35 cellular contexts compared by ENCODE assay signal in the genomic region with DNA sequence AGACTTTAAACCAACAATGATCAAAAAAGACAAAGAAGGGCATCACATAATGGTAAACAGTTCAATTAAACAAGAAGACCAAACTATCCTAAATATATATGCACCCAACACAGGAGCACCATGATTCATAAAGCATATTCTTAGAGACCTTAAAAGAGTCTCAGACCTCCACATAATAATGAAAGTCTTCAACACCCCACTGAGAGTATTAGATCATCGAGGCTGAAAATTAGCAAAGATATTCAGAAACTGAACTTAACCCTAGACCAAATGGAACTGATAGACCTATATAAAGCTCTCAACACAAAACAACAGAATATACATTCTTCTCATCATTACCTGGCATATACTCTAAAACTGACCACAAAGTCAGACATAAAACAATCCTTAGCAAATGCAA.
"Had no signal": no experiment of that assay in that cellular context is flagged by ENCODE, and none has a peak within 500 bp of the region (broad histone marks: within the 10 kb centered on the region; RNA-seq: fewer than 3 reads in every experiment).

No MANE protein-coding gene starts in this region.

- DNase-seq: activated B cell treated with CpG ODN at 0.5 μM for 24 hours; activated CD4-positive, alpha-beta memory T cell treated with anti-CD3 and anti-CD28 coated beads for 36 hours; activated CD4-positive, alpha-beta T cell treated with anti-CD3 and anti-CD28 coated beads for 4 hours; activated CD4-positive, alpha-beta T cell treated with anti-CD3 and anti-CD28 coated beads, Interleukin-2, amount 10 ng/mL, durations not matched to agents 24 days and 14 days; activated CD4-positive, alpha-beta T cell treated with anti-CD3 and anti-CD28 coated beads, Interleukin-2, amount 50 U/mL, for 1 hour; activated CD4-positive, alpha-beta T cell treated with anti-CD3 and anti-CD28 coated beads, Interleukin-2, amount 50 U/mL, for 4 hours; activated CD4-positive, CD25-positive, alpha-beta regulatory T cell treated with anti-CD3 and anti-CD28 coated beads, Interleukin-2, amount 50 U/mL, for 72 hours; activated CD8-positive, alpha-beta memory T cell treated with anti-CD3 and anti-CD28 coated beads, Interleukin-2, amount 50 U/mL, for 4 hours; activated CD8-positive, alpha-beta T cell treated with anti-CD3 and anti-CD28 coated beads for 36 hours; activated effector memory CD4-positive, alpha-beta T cell treated with anti-CD3 and anti-CD28 coated beads, Interleukin-2, amount 50 U/mL, for 16 hours; activated gamma-delta T cell treated with Interleukin-2 at 50 U/mL for 16 hours; activated naive CD4-positive, alpha-beta T cell; activated naive CD4-positive, alpha-beta T cell treated with anti-CD3 and anti-CD28 coated beads for 36 hours; activated naive CD4-positive, alpha-beta T cell treated with anti-CD3 and anti-CD28 coated beads, Interleukin-2, amount 50 U/mL, for 16 hours; activated naive CD8-positive, alpha-beta T cell treated with anti-CD3 and anti-CD28 coated beads for 36 hours; activated T-cell treated with anti-CD3 and anti-CD28 coated beads for 4 hours; activated T-cell treated with anti-CD3 and anti-CD28 coated beads, Interleukin-2, amount 50 U/mL, for 1 hour; activated T-cell treated with anti-CD3 and anti-CD28 coated beads, Interleukin-2, amount 50 U/mL, for 4 hours; activated T-cell treated with anti-CD3 and anti-CD28 coated beads, Interleukin-2, amount 50 U/mL, for 72 hours; adrenal gland; amniotic stem cell; aorta; body of pancreas; brain microvascular endothelial cell; central memory CD4-positive, alpha-beta T cell; T-helper 1 cell; T-helper 2 cell; T-helper 9 cell had no signal

- H3K9me3 ChIP-seq: adrenal gland, body of pancreas had no signal

- H3K27ac ChIP-seq: adrenal gland, body of pancreas, brain microvascular endothelial cell, breast epithelium, VCaP had no signal

- H3K9me3 Mint-ChIP-seq: activated CD4-positive, alpha-beta T cell treated with anti-CD3 and anti-CD28 coated beads, Interleukin-2, amount 10 ng/mL, durations not matched to agents 24 days and 14 days; activated naive CD4-positive, alpha-beta T cell treated with anti-CD3 and anti-CD28 coated beads for 36 hours; activated T-helper 1 cell treated with anti-CD3 and anti-CD28 coated beads, Interleukin-12 subunit alpha, Interleukin-12 subunit beta, Interleukin-2, Interleukin-4 antibody, amounts not matched to agents 30 ng/mL and 10 ng/mL and 1 ng/mL, durations not matched to agents 14 hours and 24 hours and 36 hours; activated T-helper 17 cell treated with anti-CD3 and anti-CD28 coated beads, Interleukin-2, amount 50 U/mL, for 72 hours; T-helper 1 cell treated with Interleukin-12 subunit alpha and Interleukin-12 subunit beta and Interleukin-4 antibody, amounts not matched to agents 30 μg/mL and 1 μg/mL, for 36 hours; T-helper 2 cell treated with Interferon-gamma antibody and Interleukin-4, amounts not matched to agents 5 μg/mL and 100 μg/mL, for 36 hours had no signal

- H3K4me3 Mint-ChIP-seq: activated B cell treated with CpG ODN at 0.5 μM for 24 hours; activated CD4-positive, alpha-beta memory T cell treated with anti-CD3 and anti-CD28 coated beads for 36 hours; activated CD4-positive, alpha-beta T cell treated with anti-CD3 and anti-CD28 coated beads, Interleukin-2, amount 10 ng/mL, durations not matched to agents 24 days and 14 days; activated CD8-positive, alpha-beta T cell treated with anti-CD3 and anti-CD28 coated beads for 36 hours; activated naive CD4-positive, alpha-beta T cell treated with anti-CD3 and anti-CD28 coated beads for 36 hours; activated naive CD8-positive, alpha-beta T cell treated with anti-CD3 and anti-CD28 coated beads for 36 hours; activated T-cell treated with anti-CD3 and anti-CD28 coated beads, Interleukin-2, amount 50 U/mL, for 4 hours; activated T-cell treated with anti-CD3 and anti-CD28 coated beads, Interleukin-2, amount 50 U/mL, for 72 hours; activated T-helper 1 cell treated with anti-CD3 and anti-CD28 coated beads, Interleukin-12 subunit alpha, Interleukin-12 subunit beta, Interleukin-2, Interleukin-4 antibody, amounts not matched to agents 30 ng/mL and 10 ng/mL and 1 ng/mL, durations not matched to agents 14 hours and 24 hours and 36 hours; activated T-helper 17 cell treated with anti-CD3 and anti-CD28 coated beads, Interleukin-2, amount 50 U/mL, for 72 hours; T-helper 1 cell treated with Interleukin-12 subunit alpha and Interleukin-12 subunit beta and Interleukin-4 antibody, amounts not matched to agents 30 μg/mL and 1 μg/mL, for 36 hours; T-helper 2 cell treated with Interferon-gamma antibody and Interleukin-4, amounts not matched to agents 5 μg/mL and 100 μg/mL, for 36 hours had no signal

- H3K4me1 ChIP-seq: adrenal gland, body of pancreas, breast epithelium had no signal

- H3K27me3 Mint-ChIP-seq: activated B cell treated with CpG ODN at 0.5 μM for 24 hours; activated CD4-positive, alpha-beta T cell treated with anti-CD3 and anti-CD28 coated beads, Interleukin-2, amount 10 ng/mL, durations not matched to agents 24 days and 14 days; activated naive CD8-positive, alpha-beta T cell treated with anti-CD3 and anti-CD28 coated beads for 36 hours had no signal

- ATAC-seq: activated CD8-positive, alpha-beta T cell treated with anti-CD3 and anti-CD28 coated beads for 36 hours; activated naive CD4-positive, alpha-beta T cell treated with anti-CD3 and anti-CD28 coated beads, Interleukin-2, amount 50 U/mL, for 72 hours; activated T-cell treated with anti-CD3 and anti-CD28 coated beads, Interleukin-2, amount 50 U/mL, for 4 hours; activated T-cell treated with anti-CD3 and anti-CD28 coated beads, Interleukin-2, amount 50 U/mL, for 72 hours; activated T-helper 17 cell treated with anti-CD3 and anti-CD28 coated beads, Interleukin-2, amount 50 U/mL, for 72 hours; body of pancreas had no signal

- H3K27ac Mint-ChIP-seq: activated B cell treated with CpG ODN at 0.5 μM for 24 hours; activated CD4-positive, alpha-beta memory T cell treated with anti-CD3 and anti-CD28 coated beads for 36 hours; activated CD4-positive, alpha-beta T cell treated with anti-CD3 and anti-CD28 coated beads, Interleukin-2, amount 10 ng/mL, durations not matched to agents 24 days and 14 days; activated CD8-positive, alpha-beta T cell treated with anti-CD3 and anti-CD28 coated beads for 36 hours; activated naive CD4-positive, alpha-beta T cell treated with anti-CD3 and anti-CD28 coated beads for 36 hours; activated naive CD4-positive, alpha-beta T cell treated with anti-CD3 and anti-CD28 coated beads, Interleukin-2, amount 50 U/mL, for 72 hours; activated naive CD8-positive, alpha-beta T cell treated with anti-CD3 and anti-CD28 coated beads for 36 hours; activated T-cell treated with anti-CD3 and anti-CD28 coated beads, Interleukin-2, amount 50 U/mL, for 72 hours; activated T-helper 1 cell treated with anti-CD3 and anti-CD28 coated beads, Interleukin-12 subunit alpha, Interleukin-12 subunit beta, Interleukin-2, Interleukin-4 antibody, amounts not matched to agents 30 ng/mL and 10 ng/mL and 1 ng/mL, durations not matched to agents 14 hours and 24 hours and 36 hours; activated T-helper 17 cell treated with anti-CD3 and anti-CD28 coated beads, Interleukin-2, amount 50 U/mL, for 72 hours; T-helper 1 cell treated with Interleukin-12 subunit alpha and Interleukin-12 subunit beta and Interleukin-4 antibody, amounts not matched to agents 30 μg/mL and 1 μg/mL, for 36 hours; T-helper 2 cell treated with Interferon-gamma antibody and Interleukin-4, amounts not matched to agents 5 μg/mL and 100 μg/mL, for 36 hours had no signal

- H3K4me3 ChIP-seq: adrenal gland, body of pancreas, breast epithelium had no signal

- H3K27me3 ChIP-seq: adrenal gland, body of pancreas, brain microvascular endothelial cell, breast epithelium had no signal

- H3K36me3 ChIP-seq: adrenal gland, brain microvascular endothelial cell, breast epithelium had no signal

- H3K4me1 Mint-ChIP-seq: activated B cell treated with CpG ODN at 0.5 μM for 24 hours; activated CD4-positive, alpha-beta T cell treated with anti-CD3 and anti-CD28 coated beads, Interleukin-2, amount 10 ng/mL, durations not matched to agents 24 days and 14 days; activated naive CD8-positive, alpha-beta T cell treated with anti-CD3 and anti-CD28 coated beads for 36 hours; activated T-helper 17 cell treated with anti-CD3 and anti-CD28 coated beads, Interleukin-2, amount 50 U/mL, for 72 hours had no signal
